1 cellular context compared by ENCODE assay signal in the genomic region with DNA sequence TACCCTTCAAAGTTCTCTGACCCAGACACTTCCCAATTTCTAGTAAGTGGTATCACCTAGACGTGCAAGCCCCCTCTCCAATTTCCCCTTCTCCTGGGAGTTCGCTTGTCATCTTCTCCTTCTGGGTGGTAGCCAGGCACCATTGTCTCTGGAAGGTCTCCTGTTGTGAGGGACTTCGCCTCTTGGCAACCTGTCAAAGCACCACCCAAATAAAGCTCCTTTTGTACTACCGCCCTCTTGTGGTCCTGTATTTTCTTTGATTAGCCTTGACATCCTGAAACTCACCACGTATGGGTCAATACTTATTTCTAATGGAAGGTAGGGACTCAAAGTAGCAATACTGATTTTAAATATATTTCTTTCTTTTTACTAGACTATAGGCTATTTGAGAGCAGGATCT.
TF ChIP-seq lines count a peak whose summit lies in the region.

No MANE protein-coding gene starts in this region.

TF ChIP-seq in K562, 482 proteins besides CTCF, POLR2A, EP300 and RAD21 (continued from another document):
- TF ChIP-seq, protein P1, sequence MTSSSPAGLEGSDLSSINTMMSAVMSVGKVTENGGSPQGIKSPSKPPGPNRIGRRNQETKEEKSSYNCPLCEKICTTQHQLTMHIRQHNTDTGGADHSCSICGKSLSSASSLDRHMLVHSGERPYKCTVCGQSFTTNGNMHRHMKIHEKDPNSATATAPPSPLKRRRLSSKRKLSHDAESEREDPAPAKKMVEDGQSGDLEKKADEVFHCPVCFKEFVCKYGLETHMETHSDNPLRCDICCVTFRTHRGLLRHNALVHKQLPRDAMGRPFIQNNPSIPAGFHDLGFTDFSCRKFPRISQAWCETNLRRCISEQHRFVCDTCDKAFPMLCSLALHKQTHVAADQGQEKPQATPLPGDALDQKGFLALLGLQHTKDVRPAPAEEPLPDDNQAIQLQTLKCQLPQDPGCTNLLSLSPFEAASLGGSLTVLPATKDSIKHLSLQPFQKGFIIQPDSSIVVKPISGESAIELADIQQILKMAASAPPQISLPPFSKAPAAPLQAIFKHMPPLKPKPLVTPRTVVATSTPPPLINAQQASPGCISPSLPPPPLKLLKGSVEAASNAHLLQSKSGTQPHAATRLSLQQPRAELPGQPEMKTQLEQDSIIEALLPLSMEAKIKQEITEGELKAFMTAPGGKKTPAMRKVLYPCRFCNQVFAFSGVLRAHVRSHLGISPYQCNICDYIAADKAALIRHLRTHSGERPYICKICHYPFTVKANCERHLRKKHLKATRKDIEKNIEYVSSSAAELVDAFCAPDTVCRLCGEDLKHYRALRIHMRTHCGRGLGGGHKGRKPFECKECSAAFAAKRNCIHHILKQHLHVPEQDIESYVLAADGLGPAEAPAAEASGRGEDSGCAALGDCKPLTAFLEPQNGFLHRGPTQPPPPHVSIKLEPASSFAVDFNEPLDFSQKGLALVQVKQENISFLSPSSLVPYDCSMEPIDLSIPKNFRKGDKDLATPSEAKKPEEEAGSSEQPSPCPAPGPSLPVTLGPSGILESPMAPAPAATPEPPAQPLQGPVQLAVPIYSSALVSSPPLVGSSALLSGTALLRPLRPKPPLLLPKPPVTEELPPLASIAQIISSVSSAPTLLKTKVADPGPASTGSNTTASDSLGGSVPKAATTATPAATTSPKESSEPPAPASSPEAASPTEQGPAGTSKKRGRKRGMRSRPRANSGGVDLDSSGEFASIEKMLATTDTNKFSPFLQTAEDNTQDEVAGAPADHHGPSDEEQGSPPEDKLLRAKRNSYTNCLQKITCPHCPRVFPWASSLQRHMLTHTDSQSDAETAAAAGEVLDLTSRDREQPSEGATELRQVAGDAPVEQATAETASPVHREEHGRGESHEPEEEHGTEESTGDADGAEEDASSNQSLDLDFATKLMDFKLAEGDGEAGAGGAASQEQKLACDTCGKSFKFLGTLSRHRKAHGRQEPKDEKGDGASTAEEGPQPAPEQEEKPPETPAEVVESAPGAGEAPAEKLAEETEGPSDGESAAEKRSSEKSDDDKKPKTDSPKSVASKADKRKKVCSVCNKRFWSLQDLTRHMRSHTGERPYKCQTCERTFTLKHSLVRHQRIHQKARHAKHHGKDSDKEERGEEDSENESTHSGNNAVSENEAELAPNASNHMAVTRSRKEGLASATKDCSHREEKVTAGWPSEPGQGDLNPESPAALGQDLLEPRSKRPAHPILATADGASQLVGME (CRISPR knock-in tag; IDR thresholded peaks at IDR 0.05) = no peak
- TF ChIP-seq RB1 (IDR thresholded peaks at IDR 0.05; ENCODE audit: low read depth) (no peak), PCBP1 (IDR thresholded peaks at IDR 0.05; ENCODE audit: low read depth, low read length, poor library complexity, severe bottlenecking) (no peak), SIRT6 (IDR thresholded peaks at IDR 0.05; ENCODE audit: low read depth, low read length) (no peak), ZKSCAN1 (IDR thresholded peaks at IDR 0.05; ENCODE audit: low read depth, low read length) (no peak), ZNF589 (CRISPR knock-in tag; IDR thresholded peaks at IDR 0.05; ENCODE audit: low read depth) (no peak), NEUROD1 (IDR thresholded peaks at IDR 0.05; ENCODE audit: borderline replicate concordance, low read depth, low read length, partially characterized antibody) (no peak), TEAD4 (IDR thresholded peaks at IDR 0.05; ENCODE audit: low read length) (no peak), TEAD4 (CRISPR knock-in tag; IDR thresholded peaks at IDR 0.05; ENCODE audit: borderline replicate concordance) (no peak), SMAD3 (CRISPR knock-in tag; conservative IDR thresholded peaks at IDR 0.05) (no peak), ZC3H11A (IDR thresholded peaks at IDR 0.05; ENCODE audit: low read depth, low read length) (0 out of 2 replicates have a peak, but pooled peaks have one; percentile 16), ZNF3 (CRISPR knock-in tag; IDR thresholded peaks at IDR 0.05) (no peak), TRIM24 (IDR thresholded peaks at IDR 0.05) (no peak), SIN3A (IDR thresholded peaks at IDR 0.05; ENCODE audit: borderline replicate concordance in 2 of 2, control insufficient read depth in 1 of 2, low read depth in 2 of 2, low read length in 2 of 2) (no peak), RBM39 (optimal IDR thresholded peaks at IDR 0.05; ENCODE audit: low read depth, low read length) (no peak), SAFB2 (IDR thresholded peaks at IDR 0.05; ENCODE audit: borderline replicate concordance, low read depth, low read length, severe bottlenecking) (no peak), PHF8 (IDR thresholded peaks at IDR 0.05; ENCODE audit: borderline replicate concordance, low read length) (no peak), CHD4 (IDR thresholded peaks at IDR 0.05; ENCODE audit: insufficient read depth, insufficient replicate concordance, low read depth, low read length, poor library complexity, severe bottlenecking) (no peak), FUS (optimal IDR thresholded peaks at IDR 0.05; ENCODE audit: low read depth, low read length) (no peak), CREB1 (IDR thresholded peaks at IDR 0.05) (no peak), CREB1 (CRISPR knock-in tag; IDR thresholded peaks at IDR 0.05) (no peak), GABPB1 (CRISPR knock-in tag; IDR thresholded peaks at IDR 0.05) (no peak)
- TF ChIP-seq, protein P2, sequence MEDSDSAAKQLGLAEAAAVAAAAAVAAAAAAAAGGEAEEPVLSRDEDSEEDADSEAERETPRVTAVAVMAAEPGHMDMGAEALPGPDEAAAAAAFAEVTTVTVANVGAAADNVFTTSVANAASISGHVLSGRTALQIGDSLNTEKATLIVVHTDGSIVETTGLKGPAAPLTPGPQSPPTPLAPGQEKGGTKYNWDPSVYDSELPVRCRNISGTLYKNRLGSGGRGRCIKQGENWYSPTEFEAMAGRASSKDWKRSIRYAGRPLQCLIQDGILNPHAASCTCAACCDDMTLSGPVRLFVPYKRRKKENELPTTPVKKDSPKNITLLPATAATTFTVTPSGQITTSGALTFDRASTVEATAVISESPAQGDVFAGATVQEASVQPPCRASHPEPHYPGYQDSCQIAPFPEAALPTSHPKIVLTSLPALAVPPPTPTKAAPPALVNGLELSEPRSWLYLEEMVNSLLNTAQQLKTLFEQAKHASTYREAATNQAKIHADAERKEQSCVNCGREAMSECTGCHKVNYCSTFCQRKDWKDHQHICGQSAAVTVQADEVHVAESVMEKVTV (CRISPR knock-in tag; IDR thresholded peaks at IDR 0.05) = no peak
- TF ChIP-seq, protein P3, sequence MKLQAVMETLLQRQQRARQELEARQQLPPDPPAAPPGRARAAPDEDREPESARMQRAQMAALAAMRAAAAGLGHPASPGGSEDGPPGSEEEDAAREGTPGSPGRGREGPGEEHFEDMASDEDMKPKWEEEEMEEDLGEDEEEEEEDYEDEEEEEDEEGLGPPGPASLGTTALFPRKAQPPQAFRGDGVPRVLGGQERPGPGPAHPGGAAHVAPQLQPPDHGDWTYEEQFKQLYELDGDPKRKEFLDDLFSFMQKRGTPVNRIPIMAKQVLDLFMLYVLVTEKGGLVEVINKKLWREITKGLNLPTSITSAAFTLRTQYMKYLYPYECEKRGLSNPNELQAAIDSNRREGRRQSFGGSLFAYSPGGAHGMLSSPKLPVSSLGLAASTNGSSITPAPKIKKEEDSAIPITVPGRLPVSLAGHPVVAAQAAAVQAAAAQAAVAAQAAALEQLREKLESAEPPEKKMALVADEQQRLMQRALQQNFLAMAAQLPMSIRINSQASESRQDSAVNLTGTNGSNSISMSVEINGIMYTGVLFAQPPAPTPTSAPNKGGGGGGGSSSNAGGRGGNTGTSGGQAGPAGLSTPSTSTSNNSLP (IDR thresholded peaks at IDR 0.05; ENCODE audit: borderline replicate concordance, low read depth, low read length) = peak; percentile 79; the same call in 1 of the 2 replicates
- TF ChIP-seq, protein P4, sequence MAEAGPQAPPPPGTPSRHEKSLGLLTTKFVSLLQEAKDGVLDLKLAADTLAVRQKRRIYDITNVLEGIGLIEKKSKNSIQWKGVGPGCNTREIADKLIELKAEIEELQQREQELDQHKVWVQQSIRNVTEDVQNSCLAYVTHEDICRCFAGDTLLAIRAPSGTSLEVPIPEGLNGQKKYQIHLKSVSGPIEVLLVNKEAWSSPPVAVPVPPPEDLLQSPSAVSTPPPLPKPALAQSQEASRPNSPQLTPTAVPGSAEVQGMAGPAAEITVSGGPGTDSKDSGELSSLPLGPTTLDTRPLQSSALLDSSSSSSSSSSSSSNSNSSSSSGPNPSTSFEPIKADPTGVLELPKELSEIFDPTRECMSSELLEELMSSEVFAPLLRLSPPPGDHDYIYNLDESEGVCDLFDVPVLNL (CRISPR knock-in tag; IDR thresholded peaks at IDR 0.05; ENCODE audit: low read depth) = no peak
TF ChIP-seq in K562: peak in this region for 8.
